In genomic region chr1:67662884-67663283, GRCh38 we compare ENCODE assay signal across 21 cellular contexts. TPM values are rescaled to one million over a fixed set of nuclear protein-coding genes. Genes with fewer than 3 reads are reported as not detected.
DNase-seq lines count a peak whose midpoint lies in the region; ATAC-seq, FAIRE-seq and TF ChIP-seq lines count a peak whose summit lies in the region.
"Had no signal": no experiment of that assay in that cellular context is flagged by ENCODE, and none has a peak within 500 bp of the region (broad histone marks: within the 10 kb centered on the region; RNA-seq: fewer than 3 reads in every experiment).

No MANE protein-coding gene starts in this region.

- no peak for TF ChIP-seq CTCF in K562 (IDR thresholded peaks at IDR 0.05 in 2 of 3, conservative IDR thresholded peaks at IDR 0.05 in 1 of 3; ENCODE audit: insufficient read depth in 2 of 3, low read depth in 1 of 3, low read length in 3 of 3)
- TF ChIP-seq CTCF in suprapubic skin (IDR thresholded peaks at IDR 0.05) = no peak

- no peaks in the 10 kb centered on the region for H4K20me1 ChIP-seq in K562 (replicated peaks; ENCODE audit: control insufficient read depth, insufficient read depth, low read length)

- TF ChIP-seq EP300 in K562 (IDR thresholded peaks at IDR 0.05; ENCODE audit: low read length) (no peak), suprapubic skin (IDR thresholded peaks at IDR 0.05) (no peak)

- H3K9ac ChIP-seq in K562 (ENCODE audit: insufficient read depth in 1 of 2, low read depth in 2 of 2, low read length in 2 of 2) = no peak overlapping the region

- WGBS in K562 (ENCODE audit: insufficient coverage, low coverage, missing lambda C conversion rate) = 9% methylated on average over 6 of the region's 6 CpGs
- 70% methylated on average over 6 of the region's 6 CpGs for WGBS in suprapubic skin

- no peaks in the 10 kb centered on the region for H3K36me3 ChIP-seq in K562 (ENCODE audit: control insufficient read depth, insufficient read depth, low read length)
- H3K36me3 ChIP-seq in suprapubic skin = no peaks in the 10 kb centered on the region
- H3K36me3 ChIP-seq: HAP-1 had no signal

- H3K27me3 ChIP-seq in K562 (ENCODE audit: control insufficient read depth in 2 of 2, insufficient read depth in 2 of 2, low read length in 2 of 2) (no peaks in the 10 kb centered on the region), suprapubic skin (no peaks in the 10 kb centered on the region)

- CTCF ChIA-PET in K562 (lab: Yijun Ruan, JAX; ENCODE audit: low intra/inter-chr PET ratio) = no interaction called here

- DNase-seq in EH (ENCODE audit: low read depth) (peak; percentile 35), ELR (ENCODE audit: low read depth) (peak; percentile 80), K562 (ENCODE audit: extremely low read depth in 1 of 4, low spot score in 3 of 4) (no peak), AG08396 (ENCODE audit: low spot score) (no peak), suprapubic skin (ENCODE audit: low spot score in 2 of 2) (no peak)
- DNase-seq: 8988T; ACHN; C1 segment of cervical spinal cord; Calu3; CD4-positive, alpha-beta memory T cell; COR-L47; DMS53; DMS79 treated with DMSO at 0.1 percent for 48 hours; GF-D8; GOT3; HFFc6 had no signal

- ATAC-seq in K562 = no peak
- no peak for ATAC-seq in activated T-helper 17 cell treated with anti-CD3 and anti-CD28 coated beads, Interleukin-2, amount 50 U/mL, for 72 hours (replicated peaks)
- ATAC-seq: A549 had no signal

- POLR2A ChIA-PET in K562 (lab: Yijun Ruan, JAX) = interaction anchor here (0.7 to 0.8 kb wide), 2 partner anchors 20 to 22 kb away, joined by 3 to 4 read pairs; partner anchors contain the start of gene GADD45A

- no peak overlapping the region for H3K27ac ChIP-seq in K562 (ENCODE audit: extremely low read depth, low read depth, low read length)
- no peak overlapping the region for H3K27ac ChIP-seq in suprapubic skin
- H3K27ac ChIP-seq: A549 had no signal

- H3K36me3 Mint-ChIP-seq in activated T-helper 17 cell treated with anti-CD3 and anti-CD28 coated beads, Interleukin-2, amount 50 U/mL, for 72 hours (ENCODE audit: low read depth) = no peaks in the 10 kb centered on the region
- H3K36me3 Mint-ChIP-seq: CD4-positive, alpha-beta memory T cell had no signal

- no peak overlapping the region for H3K27ac Mint-ChIP-seq in activated T-helper 17 cell treated with anti-CD3 and anti-CD28 coated beads, Interleukin-2, amount 50 U/mL, for 72 hours
- H3K27ac Mint-ChIP-seq: CD4-positive, alpha-beta memory T cell; HFFc6 had no signal

- no peak for FAIRE-seq in K562 (lab: Jason Lieb, UNC)
- FAIRE-seq: A549, GM12891, GM18507 had no signal

- in situ Hi-C loops in K562 (cut with MboI) = no loop called here

- no peaks in the 10 kb centered on the region for H3K9me1 ChIP-seq in K562 (ENCODE audit: control insufficient read depth, insufficient read depth, low read length)

- H3K9me3 ChIP-seq in K562 (replicated peaks; ENCODE audit: control insufficient read depth, insufficient read depth, low read depth, low read length) = no peaks in the 10 kb centered on the region
- no peaks in the 10 kb centered on the region for H3K9me3 ChIP-seq in suprapubic skin
- H3K9me3 ChIP-seq: A549, HAP-1 had no signal

- peaks cover 0 to 4% of the 10 kb centered on the region in 2 experiments; a peak in 2 of 5 replicates for H3K4me1 ChIP-seq in K562 (replicated peaks in 1 of 2; ENCODE audit: control insufficient read depth in 2 of 2, insufficient read depth in 2 of 2, low read length in 2 of 2)
- no peaks in the 10 kb centered on the region for H3K4me1 ChIP-seq in suprapubic skin
- H3K4me1 ChIP-seq: HAP-1 had no signal

- H3K4me2 ChIP-seq in K562 (ENCODE audit: insufficient read depth, low read length) = no peak overlapping the region
- H3K4me2 ChIP-seq: A549 had no signal

- no peak overlapping the region for H3K4me3 ChIP-seq in K562
- no peak overlapping the region for H3K4me3 ChIP-seq in suprapubic skin
- H3K4me3 ChIP-seq: A549, HAP-1 had no signal

- TF ChIP-seq POLR2A in K562 (conservative IDR thresholded peaks at IDR 0.05) = no peak
- TF ChIP-seq POLR2A in suprapubic skin (IDR thresholded peaks at IDR 0.05) = no peak

- intact Hi-C loops in K562 (cut with micrococcal nuclease) = no loop called here

- no peaks in the 10 kb centered on the region for H3K4me1 Mint-ChIP-seq in activated T-helper 17 cell treated with anti-CD3 and anti-CD28 coated beads, Interleukin-2, amount 50 U/mL, for 72 hours
- H3K4me1 Mint-ChIP-seq: CD4-positive, alpha-beta memory T cell had no signal

- H3K9me3 Mint-ChIP-seq in activated T-helper 17 cell treated with anti-CD3 and anti-CD28 coated beads, Interleukin-2, amount 50 U/mL, for 72 hours = no peaks in the 10 kb centered on the region
- H3K9me3 Mint-ChIP-seq: HFFc6 had no signal

- H3K4me3 Mint-ChIP-seq in activated T-helper 17 cell treated with anti-CD3 and anti-CD28 coated beads, Interleukin-2, amount 50 U/mL, for 72 hours = no peak overlapping the region
- H3K4me3 Mint-ChIP-seq: CD4-positive, alpha-beta memory T cell; HFFc6 had no signal

- H2AFZ ChIP-seq in K562 (ENCODE audit: low read depth, low read length) = peak overlapping the region; percentile 5

- H3K79me2 ChIP-seq in K562 (ENCODE audit: control insufficient read depth, insufficient read depth, low read length) = no peaks in the 10 kb centered on the region

- H3K27me3 Mint-ChIP-seq in activated T-helper 17 cell treated with anti-CD3 and anti-CD28 coated beads, Interleukin-2, amount 50 U/mL, for 72 hours = peaks cover 21% of the 10 kb centered on the region

- TF ChIP-seq RAD21 in K562 (CRISPR knock-in tag; conservative IDR thresholded peaks at IDR 0.05 in 1 of 2, IDR thresholded peaks at IDR 0.05 in 1 of 2) = no peak

- no TSS peak for BruUV-seq in K562 (replicated peaks; lab: Mats Ljungman, UMichigan)

TF ChIP-seq in K562, 482 proteins besides CTCF, POLR2A, EP300 and RAD21:
- TF ChIP-seq SOX6 (IDR thresholded peaks at IDR 0.05) (peak; percentile 78), POU5F1 (IDR thresholded peaks at IDR 0.05; ENCODE audit: borderline replicate concordance, low read depth, low read length, partially characterized antibody) (no peak), ATF3 (IDR thresholded peaks at IDR 0.05) (peak; percentile 38), ATF3 (CRISPR knock-in tag; conservative IDR thresholded peaks at IDR 0.05) (no peak)

RNA-seq across cellular contexts. Expression of gene GADD45A, which starts 22.1 kb away (rescaled TPM):
- 90.8 and 102 TPM in 2 replicates for total RNA-seq in K562 (2011; cell fraction: chromatin; rRNA removed; ENCODE audit: low replicate concordance)
- 107 and 116 TPM in 2 replicates for total RNA-seq in K562 (2011; cell fraction: nucleolus; rRNA removed)
- 70.0 and 72.2 TPM in 2 replicates for total RNA-seq in K562 (2011; cell fraction: nucleoplasm; rRNA removed)
- total RNA-seq in K562 (2014; rRNA removed) (124 and 128 TPM in 2 replicates), K562 (2014; rRNA removed; fragmentation: Illumina TruSeq; extraction: Trizol) (47.2 and 53.9 TPM in 2 replicates), K562 (2015; rRNA removed; fragmentation: Illumina TruSeq; extraction: Trizol) (35.6 and 36.3 TPM in 2 replicates), K562 (2021) (131 and 156 TPM in 2 replicates), suprapubic skin (10 to 100 TPM; 25.4 to 44.6 (median 26.6) TPM)
- polyA plus RNA-seq in K562 (2011; rRNA removed) (62.1 and 67.7 TPM in 2 replicates), K562 (2014; fragmentation: Illumina TruSeq; extraction: Trizol) (70.7 and 71.9 TPM in 2 replicates), K562 (2014; fragmentation: Nextera tagmentation; extraction: Ambion mirVana) (10 to 100 TPM; 21.3 to 22.4 TPM), K562 (2014; rRNA removed) (118 and 142 TPM in 2 replicates)
- 70.5 and 81.1 TPM in 2 replicates for polyA plus RNA-seq in K562 (2011; cell fraction: cytosol; rRNA removed)
- 121 and 179 TPM in 2 replicates for polyA plus RNA-seq in K562 (2011; cell fraction: nucleus; rRNA removed)
- polyA plus RNA-seq in K562 (2012) = 105 and 115 TPM in 2 replicates
- 20.1 and 28.5 TPM in 2 replicates for polyA minus RNA-seq in K562 (2011; rRNA and poly(A)+ RNA removed)
- 39.4 and 64.1 TPM in 2 replicates for polyA minus RNA-seq in K562 (2011; cell fraction: cytosol; rRNA and poly(A)+ RNA removed)
- 113 and 146 TPM in 2 replicates for polyA minus RNA-seq in K562 (2011; cell fraction: nucleus; rRNA and poly(A)+ RNA removed)
- total RNA-seq in activated T-helper 17 cell treated with anti-CD3 and anti-CD28 coated beads, Interleukin-2, amount 50 U/mL, for 72 hours = 10 to 100 TPM; 70.9 to 83.8 TPM

Comparison
In these comparisons a context has a peak if more than half of its experiments do, and no peak if none do; other contexts are left out.
1. DNase-seq: peak in EH (single experiment) and ELR (single experiment); none in K562 (0 of 4), AG08396 (single experiment) and suprapubic skin (0 of 2).